19 cellular contexts compared by ENCODE assay signal in the genomic region with DNA sequence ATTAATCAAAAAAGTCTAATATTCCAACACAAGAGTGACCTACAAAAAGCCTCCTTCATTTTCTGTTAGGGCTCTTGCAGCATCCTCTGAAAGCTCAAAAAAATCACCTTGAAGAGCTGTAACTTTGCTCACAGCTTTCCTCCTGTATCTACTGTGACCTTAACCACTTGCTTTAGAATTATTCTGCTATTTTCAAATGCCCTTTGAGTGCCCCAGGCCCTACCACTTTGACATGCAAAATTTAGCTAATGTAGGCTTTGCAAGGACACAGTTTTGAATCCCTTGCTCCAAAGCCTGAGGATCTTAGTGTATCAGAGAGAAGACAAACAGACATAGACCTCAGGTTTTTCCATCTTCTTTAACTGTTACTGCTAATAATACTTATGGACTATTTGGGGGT.
DNase-seq lines count a peak whose midpoint lies in the region; ATAC-seq and TF ChIP-seq lines count a peak whose summit lies in the region.
"Had no signal": no experiment of that assay in that cellular context is flagged by ENCODE, and none has a peak within 500 bp of the region (broad histone marks: within the 10 kb centered on the region; RNA-seq: fewer than 3 reads in every experiment).

No MANE protein-coding gene starts in this region.

- H3K4me1 ChIP-seq in left lung, result no peaks in the 10 kb centered on the region
- H3K4me1 ChIP-seq: BLaER1, HAP-1 had no signal

- no peak for ATAC-seq in HG02759 (IDR thresholded peaks at IDR 0.05; ENCODE audit: unreplicated experiment)
- ATAC-seq in CD4-positive, alpha-beta T cell (ENCODE audit: poor library complexity), result no peak
- ATAC-seq in left lung, result no peak

- H3K36me3 ChIP-seq in left lung, result no peaks in the 10 kb centered on the region
- H3K36me3 ChIP-seq: BLaER1, HAP-1 had no signal

- no peaks in the 10 kb centered on the region for H3K36me3 Mint-ChIP-seq in CD4-positive, alpha-beta T cell (ENCODE audit: low read depth)
- H3K36me3 Mint-ChIP-seq: CD4-positive, CD25-positive, alpha-beta regulatory T cell had no signal

- no peaks in the 10 kb centered on the region for H3K27me3 Mint-ChIP-seq in CD4-positive, alpha-beta T cell
- H3K27me3 Mint-ChIP-seq: B cell; CD4-positive, CD25-positive, alpha-beta regulatory T cell; CD8-positive, alpha-beta memory T cell had no signal

- no peaks in the 10 kb centered on the region for H3K27me3 ChIP-seq in CD4-positive, alpha-beta T cell (ENCODE audit: control insufficient read depth, insufficient read depth, low read length)
- H3K27me3 ChIP-seq in left lung, result no peaks in the 10 kb centered on the region
- H3K27me3 ChIP-seq: BLaER1 had no signal

- POLR2A ChIA-PET in CD4-positive, alpha-beta T cell (lab: Charles Lee), result no interaction called here

- no peak overlapping the region for H3K4me3 ChIP-seq in left lung
- H3K4me3 ChIP-seq: BLaER1, HAP-1 had no signal

- H3K9me3 ChIP-seq in CD4-positive, alpha-beta T cell (ENCODE audit: control insufficient read depth, low read length), result peaks cover 3% of the 10 kb centered on the region
- peaks cover 0 to 2% of the 10 kb centered on the region in 2 donors for H3K9me3 ChIP-seq in left lung
- H3K9me3 ChIP-seq: BLaER1, HAP-1 had no signal

- no peak overlapping the region for H3K27ac Mint-ChIP-seq in CD4-positive, alpha-beta T cell
- H3K27ac Mint-ChIP-seq: B cell; CD4-positive, CD25-positive, alpha-beta regulatory T cell; CD8-positive, alpha-beta memory T cell; HFFc6 had no signal

- DNase-seq in ELF-1 (ENCODE audit: low read depth, low spot score) (peak; percentile 16), NCI-H69 (lab: John Stamatoyannopoulos, UW) (peak; percentile 22), caudate nucleus (lab: John Stamatoyannopoulos, UW) (no peak), left lung (no peak)
- DNase-seq in CD4-positive, alpha-beta T cell, result no peak
- DNase-seq: CD4-positive, CD25-positive, alpha-beta regulatory T cell; CD8-positive, alpha-beta memory T cell; DMS 273 treated with DMSO at 0.1 percent for 48 hours; DMS79; EL; GF-D8; GOT3; HFFc6 had no signal

- CTCF ChIA-PET in CD4-positive, alpha-beta T cell (lab: Charles Lee), result no interaction called here

- no peaks in the 10 kb centered on the region for H3K4me1 Mint-ChIP-seq in CD4-positive, alpha-beta T cell (ENCODE audit: low read depth)
- H3K4me1 Mint-ChIP-seq: B cell; CD4-positive, CD25-positive, alpha-beta regulatory T cell; CD8-positive, alpha-beta memory T cell had no signal

- no peak overlapping the region for H3K4me3 Mint-ChIP-seq in CD4-positive, alpha-beta T cell
- H3K4me3 Mint-ChIP-seq: B cell; CD4-positive, CD25-positive, alpha-beta regulatory T cell; CD8-positive, alpha-beta memory T cell; HFFc6 had no signal

- H3K9me3 Mint-ChIP-seq in CD4-positive, alpha-beta T cell, result peaks cover 10% of the 10 kb centered on the region

- TF ChIP-seq CTCF in CD4-positive, alpha-beta T cell (IDR thresholded peaks at IDR 0.05), result no peak
- no peak for TF ChIP-seq CTCF in left lung (IDR thresholded peaks at IDR 0.05)

- H3K27ac ChIP-seq in caudate nucleus (ENCODE audit: low read depth, low read length) (peak overlapping the region; percentile 58), left lung (no peak overlapping the region)
- no peak overlapping the region for H3K27ac ChIP-seq in CD4-positive, alpha-beta T cell (ENCODE audit: low read depth, low read length)
- H3K27ac ChIP-seq: 22Rv1, BLaER1, C4-2B had no signal

- intact Hi-C loops in CD4-positive, alpha-beta T cell (cut with DNase I, micrococcal nuclease), result no loop called here
- intact Hi-C loops in left lung (cut with DNase I), result no loop called here

Comparison
In these comparisons a context has a peak if more than half of its experiments do, and no peak if none do; other contexts are left out.
1. DNase-seq: peak in ELF-1 (single experiment) and NCI-H69 (single experiment); none in caudate nucleus (0 of 61), CD4-positive, alpha-beta T cell (0 of 10) and left lung (0 of 2).